21 cellular contexts compared by ENCODE assay signal in genomic region chr18:44635546-44635945, GRCh38. TPM values are rescaled to one million over a fixed set of nuclear protein-coding genes. Genes with fewer than 3 reads are reported as not detected.
DNase-seq lines count a peak whose midpoint lies in the region; ATAC-seq, FAIRE-seq and TF ChIP-seq lines count a peak whose summit lies in the region.
"Had no signal": no experiment of that assay in that cellular context is flagged by ENCODE, and none has a peak within 500 bp of the region (broad histone marks: within the 10 kb centered on the region; RNA-seq: fewer than 3 reads in every experiment).

No MANE protein-coding gene starts in this region.

- no peak overlapping the region for H2BK5ac ChIP-seq in trophoblast cell (ENCODE audit: low read depth, low read length, poor library complexity)

- no peak overlapping the region for H3K14ac ChIP-seq in trophoblast cell (ENCODE audit: low read length)

- H4K12ac ChIP-seq in trophoblast cell (ENCODE audit: low read depth, low read length), result no peak overlapping the region

- H3K9me3 Mint-ChIP-seq in natural killer cell treated with Interleukin-12 subunit alpha and Interleukin-12 subunit beta and Interleukin-15 and Interleukin-18, amount 100 ng/mL, for 72 hours, result peaks cover 5% of the 10 kb centered on the region
- no peaks in the 10 kb centered on the region for H3K9me3 Mint-ChIP-seq in natural killer cell
- H3K9me3 Mint-ChIP-seq: CD4-positive, alpha-beta T cell; GM23338 had no signal

- no peak overlapping the region for H3K4me3 ChIP-seq in trophoblast cell (ENCODE audit: low read depth, low read length)
- H3K4me3 ChIP-seq: A549, GM12878, GM23338 had no signal

- no peak overlapping the region for H2BK120ac ChIP-seq in trophoblast cell (ENCODE audit: insufficient read depth, low read length, poor library complexity)

- H2BK12ac ChIP-seq in trophoblast cell (ENCODE audit: low read length), result no peak overlapping the region

- H4K8ac ChIP-seq in trophoblast cell (ENCODE audit: low read depth, low read length), result no peak overlapping the region

- WGBS in trophoblast cell (ENCODE audit: extremely low coverage, insufficient coverage, insufficient read length), result no CpG with 5 or more reads among the region's 3 CpGs

- H3K23ac ChIP-seq in trophoblast cell (ENCODE audit: low read length), result no peak overlapping the region

- FAIRE-seq in HTR-8/SVneo (lab: Jason Lieb, UNC), result no peak
- FAIRE-seq: A549, GM12878, H54, HepG2 had no signal

- no peaks in the 10 kb centered on the region for H3K27me3 ChIP-seq in trophoblast cell (ENCODE audit: insufficient read depth, low read length)

- H3K27ac Mint-ChIP-seq in natural killer cell treated with Interleukin-12 subunit alpha and Interleukin-12 subunit beta and Interleukin-15 and Interleukin-18, amount 100 ng/mL, for 72 hours, result peak overlapping the region; percentile 89 to 92
- H3K27ac Mint-ChIP-seq in natural killer cell, result no peak overlapping the region
- H3K27ac Mint-ChIP-seq: CD4-positive, alpha-beta T cell; GM23338; IgD-negative memory B cell had no signal

- no peak overlapping the region for H3K9ac ChIP-seq in trophoblast cell (ENCODE audit: low read length)

- H3K79me1 ChIP-seq in trophoblast cell (ENCODE audit: low read length), result no peaks in the 10 kb centered on the region

- H3K4me3 Mint-ChIP-seq in natural killer cell treated with Interleukin-12 subunit alpha and Interleukin-12 subunit beta and Interleukin-15 and Interleukin-18, amount 100 ng/mL, for 72 hours, result peak overlapping the region; percentile 59
- H3K4me3 Mint-ChIP-seq in natural killer cell, result no peak overlapping the region
- H3K4me3 Mint-ChIP-seq: CD4-positive, alpha-beta T cell; GM23338; IgD-negative memory B cell had no signal

- no peak overlapping the region for H4K91ac ChIP-seq in trophoblast cell (ENCODE audit: low read depth, low read length)

- no peaks in the 10 kb centered on the region for H3K9me3 ChIP-seq in trophoblast cell (ENCODE audit: insufficient read depth, low read depth, low read length)
- H3K9me3 ChIP-seq: A549, Caco-2 had no signal

- H3K4ac ChIP-seq in trophoblast cell (ENCODE audit: low read depth, low read length), result no peak overlapping the region

- no peak overlapping the region for H2AFZ ChIP-seq in trophoblast cell (ENCODE audit: insufficient read depth, low read length, poor library complexity)
- H2AFZ ChIP-seq: GM23338 had no signal

- H3K36me3 Mint-ChIP-seq in natural killer cell treated with Interleukin-12 subunit alpha and Interleukin-12 subunit beta and Interleukin-15 and Interleukin-18, amount 100 ng/mL, for 72 hours, result no peaks in the 10 kb centered on the region
- no peaks in the 10 kb centered on the region for H3K36me3 Mint-ChIP-seq in natural killer cell
- H3K36me3 Mint-ChIP-seq: IgD-negative memory B cell had no signal

- H3K4me1 ChIP-seq in trophoblast cell (ENCODE audit: control insufficient read depth in 1 of 2, insufficient read depth in 2 of 2, low read length in 2 of 2), result peaks cover 0 to 3% of the 10 kb centered on the region in 2 experiments
- H3K4me1 ChIP-seq: Caco-2 had no signal

- H3K79me2 ChIP-seq in trophoblast cell (ENCODE audit: control insufficient read depth, insufficient read depth, low read length, poor library complexity), result no peaks in the 10 kb centered on the region

- no peak for ATAC-seq in natural killer cell treated with Interleukin-12 subunit alpha and Interleukin-12 subunit beta and Interleukin-15 and Interleukin-18, amount 100 ng/mL, for 72 hours
- ATAC-seq in natural killer cell (no peak), GM21423 (IDR thresholded peaks at IDR 0.05; ENCODE audit: unreplicated experiment) (no peak)
- ATAC-seq: A549, GM23338, HepG2 had no signal

- no peak overlapping the region for H3K18ac ChIP-seq in trophoblast cell (ENCODE audit: low read length)

- intact Hi-C loops in natural killer cell (cut with micrococcal nuclease), result loop anchor here (10.0 kb wide), 1 partner anchor 111 kb away; no protein-coding TSS in a partner anchor

- H3K4me2 ChIP-seq in trophoblast cell (ENCODE audit: low read length), result no peak overlapping the region
- H3K4me2 ChIP-seq: A549, GM23338 had no signal

- H2AK5ac ChIP-seq in trophoblast cell (ENCODE audit: low read length), result no peak overlapping the region

- H3K36me3 ChIP-seq in trophoblast cell (ENCODE audit: control insufficient read depth in 1 of 2, insufficient read depth in 2 of 2, low read length in 2 of 2), result no peaks in the 10 kb centered on the region

- peaks cover 68 to 69% of the 10 kb centered on the region in 2 donors for H3K4me1 Mint-ChIP-seq in natural killer cell treated with Interleukin-12 subunit alpha and Interleukin-12 subunit beta and Interleukin-15 and Interleukin-18, amount 100 ng/mL, for 72 hours (ENCODE audit: low read depth in 2 of 2)
- H3K4me1 Mint-ChIP-seq in natural killer cell, result peaks cover 49 to 58% of the 10 kb centered on the region in 2 donors

- no peak for TF ChIP-seq CTCF in natural killer cell (IDR thresholded peaks at IDR 0.05)

- no peak overlapping the region for H3K27ac ChIP-seq in trophoblast cell (ENCODE audit: low read depth, low read length)
- H3K27ac ChIP-seq: 22Rv1, A549, C4-2B had no signal

- no peak for DNase-seq in natural killer cell treated with Interleukin-12 subunit alpha and Interleukin-12 subunit beta and Interleukin-15 and Interleukin-18, amount 100 ng/mL, for 72 hours (ENCODE audit: low spot score)
- no peak for DNase-seq in natural killer cell
- peak; percentile 53 for DNase-seq in dedifferentiated amniotic fluid mesenchymal stem cell (ENCODE audit: extremely low spot score)
- DNase-seq in trophoblast cell, result peak; percentile 17 to 48
- no peak for DNase-seq in activated CD4-positive, alpha-beta T cell treated with anti-CD3 and anti-CD28 coated beads, Interleukin-2, amount 50 U/mL, for 1 hour
- DNase-seq in HTR-8/SVneo (ENCODE audit: insufficient read length, low spot score), result no peak
- DNase-seq: AML-193; Caco-2; CD4-positive, alpha-beta T cell; DMS153; DMS79; HCEC 1CT had no signal

- H3K27me3 Mint-ChIP-seq in natural killer cell treated with Interleukin-12 subunit alpha and Interleukin-12 subunit beta and Interleukin-15 and Interleukin-18, amount 100 ng/mL, for 72 hours, result no peaks in the 10 kb centered on the region
- H3K27me3 Mint-ChIP-seq in natural killer cell (ENCODE audit: low read depth in 2 of 2), result peaks cover 0 to 2% of the 10 kb centered on the region in 2 donors
- H3K27me3 Mint-ChIP-seq: CD4-positive, alpha-beta T cell; IgD-negative memory B cell had no signal

RNA-seq across cellular contexts. Expression of gene SETBP1, which starts 45.1 kb away (rescaled TPM):
- 10 to 100 TPM; 77.9 to 79.6 TPM for total RNA-seq in natural killer cell treated with Interleukin-12 subunit alpha and Interleukin-12 subunit beta and Interleukin-15 and Interleukin-18, amount 100 ng/mL, for 72 hours
- 10 to 100 TPM; 36.0 to 46.6 (median 41.2) TPM for total RNA-seq in natural killer cell
- polyA plus RNA-seq in trophoblast cell (2013), result 6.5 and 7.2 TPM in 2 replicates

Comparison
In these comparisons a context has a peak if more than half of its experiments do, and no peak if none do; other contexts are left out.
1. H3K27ac Mint-ChIP-seq: peak in natural killer cell treated with Interleukin-12 subunit alpha and Interleukin-12 subunit beta and Interleukin-15 and Interleukin-18, amount 100 ng/mL, for 72 hours (2 of 2); none in natural killer cell (0 of 2).
2. DNase-seq: peak in dedifferentiated amniotic fluid mesenchymal stem cell (single experiment) and trophoblast cell (2 of 2); none in natural killer cell treated with Interleukin-12 subunit alpha and Interleukin-12 subunit beta and Interleukin-15 and Interleukin-18, amount 100 ng/mL, for 72 hours (single experiment), natural killer cell (single experiment), activated CD4-positive, alpha-beta T cell treated with anti-CD3 and anti-CD28 coated beads, Interleukin-2, amount 50 U/mL, for 1 hour (single experiment) and HTR-8/SVneo (single experiment).